Comparison of ENCODE assay signal across 18 cellular contexts in the genomic region with DNA sequence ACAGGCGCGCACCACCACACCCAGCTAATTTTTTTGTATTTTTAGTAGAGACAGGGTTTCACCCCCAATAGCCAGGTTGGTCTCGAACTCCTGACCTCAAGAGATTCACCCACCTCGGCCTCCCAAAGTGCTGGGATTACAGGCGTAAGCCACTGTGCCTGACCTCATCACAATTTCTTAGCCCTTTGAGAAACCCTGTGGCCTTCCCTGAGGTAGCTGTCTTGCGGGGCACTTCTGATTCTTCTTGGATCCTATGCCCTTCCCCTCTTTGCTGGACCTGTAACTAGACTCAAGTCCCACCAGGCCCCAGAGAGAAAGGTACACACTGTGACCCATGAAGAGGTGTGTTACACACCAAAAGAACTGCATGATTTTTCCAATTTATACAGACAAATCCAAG. TPM values are rescaled to one million over a fixed set of nuclear protein-coding genes. Genes with fewer than 3 reads are reported as not detected.
DNase-seq lines count a peak whose midpoint lies in the region; TF ChIP-seq lines count a peak whose summit lies in the region.
"Had no signal": no experiment of that assay in that cellular context is flagged by ENCODE, and none has a peak within 500 bp of the region (broad histone marks: within the 10 kb centered on the region; RNA-seq: fewer than 3 reads in every experiment).

No MANE protein-coding gene starts in this region.

- no peak for DNase-seq in activated naive CD4-positive, alpha-beta T cell treated with Interleukin-2 at 50 U/mL for 16 hours
- DNase-seq in Calu3 (no peak), iPS-NIHi7 (ENCODE audit: extremely low spot score) (no peak), SKM-1 treated with dmso at 0.1 percent for 144 hours (lab: John Stamatoyannopoulos, UW; ENCODE audit: unreplicated experiment) (no peak)
- DNase-seq in activated T-helper 1 cell treated with anti-CD3 and anti-CD28 coated beads, Interleukin-12 subunit alpha, Interleukin-12 subunit beta, Interleukin-2, Interleukin-4 antibody, amounts not matched to agents 30 ng/mL and 10 ng/mL and 1 ng/mL, durations not matched to agents 14 hours and 24 hours and 36 hours (ENCODE audit: low spot score) = no peak
- DNase-seq in stimulated activated CD4-positive, alpha-beta T cell treated with anti-CD3 and anti-CD28 coated beads, Interleukin-4, amount 100 ng/mL, for 1 hour = no peak
- DNase-seq: ACHN; AML-193; CD4-positive, alpha-beta memory T cell; DMS79 treated with DMSO at 0.1 percent for 48 hours; NCI-H1417 treated with DMSO at 0.1 percent for 48 hours; NCI-H1930; NCI-H526 treated with DMSO at 0.1 percent for 48 hours; SIG-M5 had no signal

- BruUV-seq in Calu3 (replicated peaks; lab: Mats Ljungman, UMichigan) = no TSS peak

- H3K27me3 Mint-ChIP-seq in activated naive CD4-positive, alpha-beta T cell treated with anti-CD3 and anti-CD28 coated beads, Interleukin-2, amount 50 U/mL, for 24 hours = no peaks in the 10 kb centered on the region
- H3K27me3 Mint-ChIP-seq in Calu3 (ENCODE audit: unreplicated experiment) = no peaks in the 10 kb centered on the region
- no peaks in the 10 kb centered on the region for H3K27me3 Mint-ChIP-seq in activated T-helper 1 cell treated with anti-CD3 and anti-CD28 coated beads, Interleukin-12 subunit alpha, Interleukin-12 subunit beta, Interleukin-2, Interleukin-4 antibody, amounts not matched to agents 30 ng/mL and 10 ng/mL and 1 ng/mL, durations not matched to agents 14 hours and 24 hours and 36 hours (ENCODE audit: insufficient read depth)
- H3K27me3 Mint-ChIP-seq: CD4-positive, alpha-beta memory T cell had no signal

- no peak for TF ChIP-seq CTCF in Calu3 (IDR thresholded peaks at IDR 0.05; ENCODE audit: unreplicated experiment)

- CTCF ChIA-PET in Calu3 (lab: Charles Lee) = interaction anchor here (0.9 kb wide), 1 partner anchor 12 kb away, joined by 3 read pairs; no protein-coding TSS in a partner anchor

- peaks cover 4% of the 10 kb centered on the region for H3K36me3 Mint-ChIP-seq in activated naive CD4-positive, alpha-beta T cell treated with anti-CD3 and anti-CD28 coated beads, Interleukin-2, amount 50 U/mL, for 24 hours
- H3K36me3 Mint-ChIP-seq in Calu3 (ENCODE audit: insufficient read depth, unreplicated experiment) = peaks cover 77% of the 10 kb centered on the region
- peaks cover 29% of the 10 kb centered on the region for H3K36me3 Mint-ChIP-seq in activated T-helper 1 cell treated with anti-CD3 and anti-CD28 coated beads, Interleukin-12 subunit alpha, Interleukin-12 subunit beta, Interleukin-2, Interleukin-4 antibody, amounts not matched to agents 30 ng/mL and 10 ng/mL and 1 ng/mL, durations not matched to agents 14 hours and 24 hours and 36 hours (ENCODE audit: low read depth)

- intact Hi-C loops in Calu3 (cut with micrococcal nuclease; ENCODE audit: unreplicated experiment) = no loop called here
- intact Hi-C loops in activated T-helper 1 cell treated with anti-CD3 and anti-CD28 coated beads, Interleukin-12 subunit alpha, Interleukin-12 subunit beta, Interleukin-2, Interleukin-4 antibody, amounts not matched to agents 30 ng/mL and 10 ng/mL and 1 ng/mL, durations not matched to agents 14 hours and 24 hours and 36 hours (cut with micrococcal nuclease) = no loop called here

- H3K9me3 Mint-ChIP-seq in activated naive CD4-positive, alpha-beta T cell treated with anti-CD3 and anti-CD28 coated beads, Interleukin-2, amount 50 U/mL, for 24 hours = no peaks in the 10 kb centered on the region
- no peaks in the 10 kb centered on the region for H3K9me3 Mint-ChIP-seq in Calu3 (ENCODE audit: low read depth, unreplicated experiment)
- no peaks in the 10 kb centered on the region for H3K9me3 Mint-ChIP-seq in activated T-helper 1 cell treated with anti-CD3 and anti-CD28 coated beads, Interleukin-12 subunit alpha, Interleukin-12 subunit beta, Interleukin-2, Interleukin-4 antibody, amounts not matched to agents 30 ng/mL and 10 ng/mL and 1 ng/mL, durations not matched to agents 14 hours and 24 hours and 36 hours
- H3K9me3 Mint-ChIP-seq: CD4-positive, alpha-beta memory T cell had no signal

- no peak overlapping the region for H3K4me3 Mint-ChIP-seq in activated naive CD4-positive, alpha-beta T cell treated with anti-CD3 and anti-CD28 coated beads, Interleukin-2, amount 50 U/mL, for 24 hours
- H3K4me3 Mint-ChIP-seq in Calu3 (ENCODE audit: low read depth, unreplicated experiment) = no peak overlapping the region
- no peak overlapping the region for H3K4me3 Mint-ChIP-seq in activated T-helper 1 cell treated with anti-CD3 and anti-CD28 coated beads, Interleukin-12 subunit alpha, Interleukin-12 subunit beta, Interleukin-2, Interleukin-4 antibody, amounts not matched to agents 30 ng/mL and 10 ng/mL and 1 ng/mL, durations not matched to agents 14 hours and 24 hours and 36 hours
- H3K4me3 Mint-ChIP-seq: CD4-positive, alpha-beta memory T cell had no signal

- peaks cover 36% of the 10 kb centered on the region for H3K4me1 Mint-ChIP-seq in activated naive CD4-positive, alpha-beta T cell treated with anti-CD3 and anti-CD28 coated beads, Interleukin-2, amount 50 U/mL, for 24 hours
- H3K4me1 Mint-ChIP-seq in Calu3 (ENCODE audit: low read depth, unreplicated experiment) = peaks cover 2% of the 10 kb centered on the region
- H3K4me1 Mint-ChIP-seq in activated T-helper 1 cell treated with anti-CD3 and anti-CD28 coated beads, Interleukin-12 subunit alpha, Interleukin-12 subunit beta, Interleukin-2, Interleukin-4 antibody, amounts not matched to agents 30 ng/mL and 10 ng/mL and 1 ng/mL, durations not matched to agents 14 hours and 24 hours and 36 hours (ENCODE audit: low read depth) = peaks cover 48% of the 10 kb centered on the region

- peak overlapping the region; percentile 65 for H3K27ac Mint-ChIP-seq in activated naive CD4-positive, alpha-beta T cell treated with anti-CD3 and anti-CD28 coated beads, Interleukin-2, amount 50 U/mL, for 24 hours
- H3K27ac Mint-ChIP-seq in Calu3 (ENCODE audit: unreplicated experiment) = peak overlapping the region; percentile 76
- H3K27ac Mint-ChIP-seq in activated T-helper 1 cell treated with anti-CD3 and anti-CD28 coated beads, Interleukin-12 subunit alpha, Interleukin-12 subunit beta, Interleukin-2, Interleukin-4 antibody, amounts not matched to agents 30 ng/mL and 10 ng/mL and 1 ng/mL, durations not matched to agents 14 hours and 24 hours and 36 hours = peak overlapping the region; percentile 61

RNA-seq across cellular contexts. Expression of a gene that starts 13.5 kb away (rescaled TPM):
- total RNA-seq in Calu3 (2022) = not detected in 2 replicates
- total RNA-seq in activated T-helper 1 cell treated with anti-CD3 and anti-CD28 coated beads, Interleukin-12 subunit alpha, Interleukin-12 subunit beta, Interleukin-2, Interleukin-4 antibody, amounts not matched to agents 30 ng/mL and 10 ng/mL and 1 ng/mL, durations not matched to agents 14 hours and 24 hours and 36 hours = 0.23 and 0.24 TPM in 2 replicates
- total RNA-seq: CD4-positive, alpha-beta memory T cell; G401; HT1080; LHCN-M2 had no signal

RNA-seq across cellular contexts. Expression of a gene that starts 16.3 kb away (rescaled TPM):
- 111 and 116 TPM in 2 replicates for total RNA-seq in Calu3 (2022)
- 176 and 178 TPM in 2 replicates for total RNA-seq in activated T-helper 1 cell treated with anti-CD3 and anti-CD28 coated beads, Interleukin-12 subunit alpha, Interleukin-12 subunit beta, Interleukin-2, Interleukin-4 antibody, amounts not matched to agents 30 ng/mL and 10 ng/mL and 1 ng/mL, durations not matched to agents 14 hours and 24 hours and 36 hours

RNA-seq across cellular contexts. Expression of a gene that starts 41.1 kb away (rescaled TPM):
- 18.0 and 42.3 TPM in 2 replicates for total RNA-seq in Calu3 (2022)
- 164 and 175 TPM in 2 replicates for total RNA-seq in activated T-helper 1 cell treated with anti-CD3 and anti-CD28 coated beads, Interleukin-12 subunit alpha, Interleukin-12 subunit beta, Interleukin-2, Interleukin-4 antibody, amounts not matched to agents 30 ng/mL and 10 ng/mL and 1 ng/mL, durations not matched to agents 14 hours and 24 hours and 36 hours
